Comparison of ENCODE assay signal across 27 cellular contexts in genomic region chrX:77519765-77520164, GRCh38.
"Had no signal": no experiment of that assay in that cellular context is flagged by ENCODE, and none has a peak within 500 bp of the region (broad histone marks: within the 10 kb centered on the region; RNA-seq: fewer than 3 reads in every experiment).

No MANE protein-coding gene starts in this region.

- ATAC-seq: stimulated activated effector memory CD8-positive, alpha-beta T cell treated with anti-CD3 and anti-CD28 coated beads, Interleukin-12 subunit alpha, Interleukin-12 subunit beta, amount 100 ng/mL, for 72 hours; stimulated activated memory B cell treated with anti-CD40 and anti-IgM and Interleukin-4, amounts not matched to agents 10 μg/mL and 1 μg/mL and 100 μg/mL, for 72 hours; stimulated activated naive B cell treated with anti-CD40 and anti-IgM and Interleukin-4, amounts not matched to agents 10 μg/mL and 1 μg/mL and 100 μg/mL, for 72 hours; stimulated activated naive CD8-positive, alpha-beta T cell treated with anti-CD3 and anti-CD28 coated beads, Interleukin-15, amount 100 ng/mL, for 72 hours; stimulated activated naive CD8-positive, alpha-beta T cell treated with anti-CD3 and anti-CD28 coated beads, Interleukin-15, Interleukin-2, amounts not matched to agents 100 U/mL and 50 U/mL, for 24 hours; upper lobe of right lung had no signal

- DNase-seq: stimulated activated CD4-positive, alpha-beta T cell treated with anti-CD3 and anti-CD28 coated beads, Interleukin-2, amount 100 ng/mL, for 48 hours; stimulated activated CD4-positive, alpha-beta T cell treated with anti-CD3 and anti-CD28 coated beads, Interleukin-4, amount 100 ng/mL, for 1 hour; stimulated activated CD4-positive, alpha-beta T cell treated with anti-CD3 and anti-CD28 coated beads, Interleukin-4, amount 100 ng/mL, for 24 hours; stimulated activated CD4-positive, alpha-beta T cell treated with anti-CD3 and anti-CD28 coated beads, Interleukin-4, amount 100 ng/mL, for 4 hours; stimulated activated CD8-positive, alpha-beta memory T cell treated with anti-CD3 and anti-CD28 coated beads, Interleukin-4, amount 100 ng/mL, for 48 hours; stimulated activated naive B cell treated with anti-CD40 and anti-IgM and Interleukin-4, amounts not matched to agents 10 μg/mL and 1 μg/mL and 100 μg/mL, for 72 hours; stimulated activated naive CD4-positive, alpha-beta T cell; stimulated activated naive CD4-positive, alpha-beta T cell treated with Interleukin-2 at 50 U/mL for 16 hours; stimulated activated naive CD8-positive, alpha-beta T cell treated with anti-CD3 and anti-CD28 coated beads, Interleukin-15, amount 100 ng/mL, for 72 hours; stimulated activated naive CD8-positive, alpha-beta T cell treated with anti-CD3 and anti-CD28 coated beads, Interleukin-15, Interleukin-2, amounts not matched to agents 100 U/mL and 50 U/mL, for 24 hours; stomach; substantia nigra; testis; thyroid gland; tibial artery; transverse colon; trophoblast cell; upper lobe of left lung; upper lobe of right lung; uterus had no signal

- H3K4me3 ChIP-seq: stomach, suprapubic skin, testis, thoracic aorta, thyroid gland, tibial artery, tibial nerve, transverse colon, upper lobe of left lung, upper lobe of right lung, uterus, vagina had no signal

- H3K27ac ChIP-seq: stomach, suprapubic skin, testis, thoracic aorta, thyroid gland, tibial artery, tibial nerve, transverse colon, upper lobe of left lung, upper lobe of right lung, uterus, vagina had no signal

- H3K36me3 ChIP-seq: thyroid gland, transverse colon, uterus had no signal

- H3K27me3 ChIP-seq: stomach, suprapubic skin, testis, thyroid gland, tibial artery, tibial nerve, transverse colon, upper lobe of left lung, upper lobe of right lung, uterus, vagina had no signal

- H3K4me1 ChIP-seq: stomach, suprapubic skin, testis, thyroid gland, tibial artery, tibial nerve, transverse colon, upper lobe of left lung, upper lobe of right lung, uterus, vagina had no signal

- H3K9me3 ChIP-seq: suprapubic skin, testis, thoracic aorta, thyroid gland, transverse colon, upper lobe of left lung, upper lobe of right lung, uterus, vagina had no signal

- FAIRE-seq: urothelium cell line had no signal
